Comparison of ENCODE assay signal across 9 cellular contexts in genomic region chrX:115892787-115893671, GRCh38.
DNase-seq lines count a peak whose midpoint lies in the region; ATAC-seq and TF ChIP-seq lines count a peak whose summit lies in the region.
"Had no signal": no experiment of that assay in that cellular context is flagged by ENCODE, and none has a peak within 500 bp of the region (broad histone marks: within the 10 kb centered on the region; RNA-seq: fewer than 3 reads in every experiment).

No MANE protein-coding gene starts in this region.

- ATAC-seq in HG02798 (IDR thresholded peaks at IDR 0.05; ENCODE audit: poor library complexity, unreplicated experiment), result peak; percentile 63
- ATAC-seq in lung (ENCODE audit: insufficient read depth, low FRiP score), result peak; percentile 71

- H3K4me1 ChIP-seq in lung (ENCODE audit: control insufficient read depth in 2 of 2, insufficient read depth in 2 of 2, low read length in 2 of 2), result peaks cover 0 to 6% of the 10 kb centered on the region in 2 donors

- peaks cover 8% of the 10 kb centered on the region for H3K9me3 Mint-ChIP-seq in MCF 10A (ENCODE audit: unreplicated experiment)

- peaks cover 27% of the 10 kb centered on the region for H3K27me3 Mint-ChIP-seq in MCF 10A (ENCODE audit: insufficient read depth, unreplicated experiment)

- 37 to 86% methylated on average over 11 to 13 of the region's 13 CpGs for WGBS in lung, 2 donors

- peaks cover 19% of the 10 kb centered on the region for H3K36me3 Mint-ChIP-seq in MCF 10A (ENCODE audit: insufficient read depth, unreplicated experiment)

- DNase-seq in NCI-H2196 (lab: John Stamatoyannopoulos, UW; ENCODE audit: unreplicated experiment), result peak; percentile 1
- DNase-seq in NCI-H2196 treated with DMSO at 0.1 percent for 48 hours (lab: John Stamatoyannopoulos, UW; ENCODE audit: unreplicated experiment), result no peak
- DNase-seq in NCI-H2029 treated with DMSO at 0.1 percent for 48 hours (lab: John Stamatoyannopoulos, UW), result peak; percentile 41
- peak; percentile 42 for DNase-seq in MCF 10A (ENCODE audit: unreplicated experiment)
- DNase-seq in lung (ENCODE audit: low spot score), result peak; percentile 74
- no peak for DNase-seq in dedifferentiated amniotic fluid mesenchymal stem cell (ENCODE audit: extremely low spot score)
- DNase-seq in effector CD8-positive, alpha-beta T cell (lab: John Stamatoyannopoulos, UW), result no peak

- H3K36me3 ChIP-seq in lung (ENCODE audit: control insufficient read depth in 2 of 2, insufficient read depth in 2 of 2, low read length in 2 of 2), result no peaks in the 10 kb centered on the region

- TF ChIP-seq CTCF in MCF 10A (IDR thresholded peaks at IDR 0.05; ENCODE audit: unreplicated experiment) (peak; percentile 34), lung (IDR thresholded peaks at IDR 0.05; ENCODE audit: control extremely low read depth, extremely low read depth) (peak; percentile 38)

- H3K27me3 ChIP-seq in lung (ENCODE audit: control insufficient read depth, insufficient read depth), result no peaks in the 10 kb centered on the region

- H3K4me3 ChIP-seq in lung, result no peak overlapping the region

- CTCF ChIA-PET in MCF 10A (lab: Yijun Ruan, JAX), result interaction anchor here (1.3 kb wide), 1 partner anchor 17 kb away, joined by 4 read pairs; no protein-coding TSS in a partner anchor

- intact Hi-C loops in MCF 10A (cut with micrococcal nuclease), result no loop called here

- no peak overlapping the region for H3K27ac ChIP-seq in lung (ENCODE audit: low read depth in 1 of 2, low read length in 1 of 2)

- peak overlapping the region; percentile 75 for H3K4me3 Mint-ChIP-seq in MCF 10A (ENCODE audit: unreplicated experiment)

- POLR2A ChIA-PET in MCF 10A (lab: Yijun Ruan, JAX), result no interaction called here

- H3K27ac Mint-ChIP-seq in MCF 10A (ENCODE audit: low read depth, unreplicated experiment), result no peak overlapping the region
- H3K27ac Mint-ChIP-seq: activated T-cell treated with anti-CD3 and anti-CD28 coated beads, Interleukin-2, amount 50 U/mL, for 72 hours had no signal

- H3K4me1 Mint-ChIP-seq in MCF 10A (ENCODE audit: insufficient read depth, unreplicated experiment), result peaks cover 19% of the 10 kb centered on the region

- H3K9me3 ChIP-seq in lung (ENCODE audit: control insufficient read depth in 2 of 2, insufficient read depth in 1 of 2, low read length in 1 of 2), result no peaks in the 10 kb centered on the region

- BruUV-seq in MCF 10A (replicated peaks; lab: Mats Ljungman, UMichigan), result no TSS peak

Comparison
In these comparisons a context has a peak if more than half of its experiments do, and no peak if none do; other contexts are left out.
1. DNase-seq: peak in NCI-H2196 (single experiment), NCI-H2029 treated with DMSO at 0.1 percent for 48 hours (single experiment), MCF 10A (single experiment) and lung (single experiment); none in NCI-H2196 treated with DMSO at 0.1 percent for 48 hours (single experiment), dedifferentiated amniotic fluid mesenchymal stem cell (single experiment) and effector CD8-positive, alpha-beta T cell (single experiment).